In the genomic region with DNA sequence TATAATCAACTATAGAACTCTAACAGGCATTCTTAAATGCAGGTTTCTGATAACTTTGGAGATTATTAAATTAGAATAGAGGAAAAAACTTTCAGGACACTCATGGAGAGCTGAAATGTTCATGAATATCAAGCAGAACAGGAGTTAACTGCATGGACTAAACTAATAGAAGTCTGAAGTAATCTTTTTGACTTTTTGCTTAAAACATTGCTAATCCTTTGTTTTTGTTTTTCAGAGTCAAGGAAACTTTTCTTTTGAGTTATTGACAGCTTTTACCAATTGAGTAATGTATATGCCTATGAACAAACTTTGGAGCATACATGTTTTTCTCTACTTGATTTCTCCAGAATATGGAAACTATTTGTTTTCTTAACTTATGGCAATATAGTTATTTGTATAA, we compare ENCODE assay signal across 35 cellular contexts.
"Had no signal": no experiment of that assay in that cellular context is flagged by ENCODE, and none has a peak within 500 bp of the region (broad histone marks: within the 10 kb centered on the region; RNA-seq: fewer than 3 reads in every experiment).

No MANE protein-coding gene starts in this region.

- H3K27me3 ChIP-seq: MG63 had no signal

- H3K4me3 ChIP-seq: MG63 had no signal

- H3K9me3 ChIP-seq: MG63 had no signal

- H3K36me3 ChIP-seq: MG63 had no signal

- DNase-seq: Karpas-422, Kasumi-1, MG63, MM.1S, MV-4-11, NCI-H1048, NCI-H1092, NCI-H1092 treated with DMSO at 0.1 percent for 48 hours, NCI-H1105, NCI-H1105 treated with DMSO at 0.1 percent for 48 hours, NCI-H1417, NCI-H1417 treated with DMSO at 0.1 percent for 48 hours, NCI-H1436, NCI-H1436 treated with DMSO at 0.1 percent for 48 hours, NCI-H146, NCI-H1694, NCI-H1694 treated with DMSO at 0.1 percent for 48 hours, NCI-H187, NCI-H187 treated with DMSO at 0.1 percent for 48 hours, NCI-H1930, NCI-H2029, NCI-H2029 treated with DMSO at 0.1 percent for 48 hours, NCI-H2081, NCI-H2081 treated with DMSO at 0.1 percent for 48 hours, NCI-H2107, NCI-H2171, NCI-H2171 treated with DMSO at 0.1 percent for 48 hours, NCI-H2227 treated with DMSO at 0.1 percent for 48 hours, NCI-H226, NCI-H345, NCI-H446, NCI-H446 treated with DMSO at 0.1 percent for 48 hours, NCI-H510A, NCI-H510A treated with DMSO at 0.1 percent for 48 hours, NCI-H524 had no signal
